In the genomic region with DNA sequence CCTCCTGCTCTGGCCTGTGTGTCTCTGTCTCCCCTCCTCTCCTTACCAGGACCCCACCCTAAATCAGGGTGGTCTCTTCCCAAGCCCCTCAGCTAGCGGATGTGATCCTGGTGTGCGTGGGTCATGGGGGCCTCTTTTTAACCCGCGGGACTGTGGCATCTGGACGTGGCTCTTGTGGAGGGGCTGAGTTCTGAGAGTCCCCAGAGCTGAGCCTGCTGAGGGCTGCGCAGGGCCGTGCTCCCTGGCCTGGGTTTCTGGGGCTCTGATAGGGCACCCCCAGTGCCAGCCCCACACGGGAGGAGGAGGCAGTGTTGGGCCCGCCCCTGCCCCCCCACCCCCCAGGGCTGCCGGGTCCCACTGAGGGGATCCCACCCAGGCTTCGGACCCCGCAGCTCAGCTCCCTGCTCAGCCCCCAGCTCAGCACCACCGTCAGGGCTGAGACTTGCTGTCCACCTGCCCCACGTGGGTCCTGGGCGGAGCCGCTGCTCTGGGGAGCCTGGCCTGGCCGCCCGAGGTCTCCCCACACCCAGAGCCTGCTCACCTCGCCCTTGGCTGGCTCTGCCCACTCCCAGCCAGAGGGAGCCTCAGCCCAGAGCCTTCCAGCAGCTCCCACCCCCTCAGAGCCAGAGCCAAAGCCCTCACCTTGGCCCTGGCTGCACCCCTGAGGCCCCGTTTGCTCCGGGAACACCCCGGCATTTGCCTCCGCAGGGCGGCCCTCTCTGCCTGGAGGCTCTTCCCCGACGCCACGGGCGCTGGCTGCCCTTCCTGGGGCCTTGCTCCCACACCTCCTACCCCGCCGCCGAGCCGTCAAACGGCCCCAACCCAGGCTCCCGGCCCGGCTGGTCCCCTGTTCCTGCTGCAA, we compare ENCODE assay signal across 1 cellular context.
TF ChIP-seq lines count a peak whose summit lies in the region.

No MANE protein-coding gene starts in this region.

TF ChIP-seq in H1, 55 proteins besides CTCF, POLR2A, EP300 and RAD21:
- TF ChIP-seq RFX5 (IDR thresholded peaks at IDR 0.05; ENCODE audit: borderline replicate concordance, low read depth, low read length) (no peak), KDM5A (IDR thresholded peaks at IDR 0.05; ENCODE audit: low read length) (no peak), SP1 (IDR thresholded peaks at IDR 0.05; ENCODE audit: low read depth, low read length) (no peak), CHD7 (IDR thresholded peaks at IDR 0.05; ENCODE audit: insufficient replicate concordance, low read length) (no peak), HDAC2 (IDR thresholded peaks at IDR 0.05; ENCODE audit: borderline replicate concordance in 1 of 2, low read depth in 2 of 2, low read length in 2 of 2) (no peak), ATF3 (IDR thresholded peaks at IDR 0.05; ENCODE audit: insufficient read depth, low read depth, low read length) (no peak), RXRA (IDR thresholded peaks at IDR 0.05; ENCODE audit: insufficient read depth, low read depth, low read length) (no peak), TAF1 (IDR thresholded peaks at IDR 0.05; ENCODE audit: low read depth, low read length) (no peak), SIX5 (IDR thresholded peaks at IDR 0.05; ENCODE audit: low read depth, low read length) (no peak), JUND (IDR thresholded peaks at IDR 0.05; ENCODE audit: low read length) (no peak), KDM4A (IDR thresholded peaks at IDR 0.05; ENCODE audit: low read depth, low read length, severe bottlenecking) (no peak), MAFK (IDR thresholded peaks at IDR 0.05; ENCODE audit: low read depth, low read length) (no peak), SRF (IDR thresholded peaks at IDR 0.05; ENCODE audit: low read depth, low read length) (no peak), BRCA1 (IDR thresholded peaks at IDR 0.05; ENCODE audit: low read depth, low read length) (no peak)
- TF ChIP-seq, protein P1, sequence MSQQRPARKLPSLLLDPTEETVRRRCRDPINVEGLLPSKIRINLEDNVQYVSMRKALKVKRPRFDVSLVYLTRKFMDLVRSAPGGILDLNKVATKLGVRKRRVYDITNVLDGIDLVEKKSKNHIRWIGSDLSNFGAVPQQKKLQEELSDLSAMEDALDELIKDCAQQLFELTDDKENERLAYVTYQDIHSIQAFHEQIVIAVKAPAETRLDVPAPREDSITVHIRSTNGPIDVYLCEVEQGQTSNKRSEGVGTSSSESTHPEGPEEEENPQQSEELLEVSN (IDR thresholded peaks at IDR 0.05): no peak
- TF ChIP-seq, protein P2, sequence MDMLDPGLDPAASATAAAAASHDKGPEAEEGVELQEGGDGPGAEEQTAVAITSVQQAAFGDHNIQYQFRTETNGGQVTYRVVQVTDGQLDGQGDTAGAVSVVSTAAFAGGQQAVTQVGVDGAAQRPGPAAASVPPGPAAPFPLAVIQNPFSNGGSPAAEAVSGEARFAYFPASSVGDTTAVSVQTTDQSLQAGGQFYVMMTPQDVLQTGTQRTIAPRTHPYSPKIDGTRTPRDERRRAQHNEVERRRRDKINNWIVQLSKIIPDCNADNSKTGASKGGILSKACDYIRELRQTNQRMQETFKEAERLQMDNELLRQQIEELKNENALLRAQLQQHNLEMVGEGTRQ (IDR thresholded peaks at IDR 0.05; ENCODE audit: low read length): no peak
TF ChIP-seq in H1: peak in this region for 0.
